In the genomic region with DNA sequence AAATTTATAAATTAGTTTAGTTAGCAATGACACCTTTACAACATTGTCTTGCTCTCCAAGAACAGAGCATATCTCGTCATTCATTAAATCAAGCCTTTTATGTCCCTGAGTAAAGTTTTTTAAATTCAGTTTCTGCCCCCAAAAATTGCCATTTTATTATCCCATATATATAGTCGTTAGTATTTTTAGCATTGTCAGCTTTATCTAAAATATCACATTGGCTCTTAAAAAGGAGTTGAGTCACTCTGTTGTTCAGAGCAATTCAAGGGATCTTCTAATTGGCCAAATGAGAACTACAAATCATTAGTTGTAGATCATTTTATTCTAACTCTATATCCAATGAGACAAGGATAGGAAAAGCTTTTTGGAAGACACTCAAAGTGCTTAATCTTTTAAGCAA, we compare ENCODE assay signal across 2 cellular contexts.
TF ChIP-seq lines count a peak whose summit lies in the region.

No MANE protein-coding gene starts in this region.

TF ChIP-seq in SK-N-SH treated with all-trans-retinoic acid at 6 μM for 48 hours, 23 proteins besides CTCF, POLR2A, EP300 and RAD21 (continued from another document):
- TF ChIP-seq ARNTL (CRISPR knock-in tag; IDR thresholded peaks at IDR 0.05; ENCODE audit: borderline replicate concordance, low read depth) (no peak), BACH2 (CRISPR knock-in tag; IDR thresholded peaks at IDR 0.05; ENCODE audit: borderline replicate concordance) (no peak), ZC3H10 (CRISPR knock-in tag; IDR thresholded peaks at IDR 0.05) (no peak), PPARA (CRISPR knock-in tag; IDR thresholded peaks at IDR 0.05; ENCODE audit: borderline replicate concordance) (no peak), ZNF8 (CRISPR knock-in tag; IDR thresholded peaks at IDR 0.05) (no peak), CSDC2 (CRISPR knock-in tag; IDR thresholded peaks at IDR 0.05) (no peak), ZNF565 (CRISPR knock-in tag; conservative IDR thresholded peaks at IDR 0.05; ENCODE audit: low read depth) (no peak), ZFP3 (CRISPR knock-in tag; IDR thresholded peaks at IDR 0.05) (no peak), OSR1 (CRISPR knock-in tag; IDR thresholded peaks at IDR 0.05) (no peak)
- TF ChIP-seq, protein P1, sequence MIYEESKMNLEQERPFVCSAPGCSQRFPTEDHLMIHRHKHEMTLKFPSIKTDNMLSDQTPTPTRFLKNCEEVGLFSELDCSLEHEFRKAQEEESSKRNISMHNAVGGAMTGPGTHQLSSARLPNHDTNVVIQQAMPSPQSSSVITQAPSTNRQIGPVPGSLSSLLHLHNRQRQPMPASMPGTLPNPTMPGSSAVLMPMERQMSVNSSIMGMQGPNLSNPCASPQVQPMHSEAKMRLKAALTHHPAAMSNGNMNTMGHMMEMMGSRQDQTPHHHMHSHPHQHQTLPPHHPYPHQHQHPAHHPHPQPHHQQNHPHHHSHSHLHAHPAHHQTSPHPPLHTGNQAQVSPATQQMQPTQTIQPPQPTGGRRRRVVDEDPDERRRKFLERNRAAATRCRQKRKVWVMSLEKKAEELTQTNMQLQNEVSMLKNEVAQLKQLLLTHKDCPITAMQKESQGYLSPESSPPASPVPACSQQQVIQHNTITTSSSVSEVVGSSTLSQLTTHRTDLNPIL (CRISPR knock-in tag; IDR thresholded peaks at IDR 0.05; ENCODE audit: low read depth) = no peak
- TF ChIP-seq, protein P2, sequence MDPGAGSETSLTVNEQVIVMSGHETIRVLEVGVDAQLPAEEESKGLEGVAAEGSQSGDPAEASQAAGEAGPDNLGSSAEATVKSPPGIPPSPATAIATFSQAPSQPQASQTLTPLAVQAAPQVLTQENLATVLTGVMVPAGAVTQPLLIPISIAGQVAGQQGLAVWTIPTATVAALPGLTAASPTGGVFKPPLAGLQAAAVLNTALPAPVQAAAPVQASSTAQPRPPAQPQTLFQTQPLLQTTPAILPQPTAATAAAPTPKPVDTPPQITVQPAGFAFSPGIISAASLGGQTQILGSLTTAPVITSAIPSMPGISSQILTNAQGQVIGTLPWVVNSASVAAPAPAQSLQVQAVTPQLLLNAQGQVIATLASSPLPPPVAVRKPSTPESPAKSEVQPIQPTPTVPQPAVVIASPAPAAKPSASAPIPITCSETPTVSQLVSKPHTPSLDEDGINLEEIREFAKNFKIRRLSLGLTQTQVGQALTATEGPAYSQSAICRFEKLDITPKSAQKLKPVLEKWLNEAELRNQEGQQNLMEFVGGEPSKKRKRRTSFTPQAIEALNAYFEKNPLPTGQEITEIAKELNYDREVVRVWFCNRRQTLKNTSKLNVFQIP (CRISPR knock-in tag; IDR thresholded peaks at IDR 0.05; ENCODE audit: borderline replicate concordance, low read depth) = no peak
- TF ChIP-seq, protein P3, sequence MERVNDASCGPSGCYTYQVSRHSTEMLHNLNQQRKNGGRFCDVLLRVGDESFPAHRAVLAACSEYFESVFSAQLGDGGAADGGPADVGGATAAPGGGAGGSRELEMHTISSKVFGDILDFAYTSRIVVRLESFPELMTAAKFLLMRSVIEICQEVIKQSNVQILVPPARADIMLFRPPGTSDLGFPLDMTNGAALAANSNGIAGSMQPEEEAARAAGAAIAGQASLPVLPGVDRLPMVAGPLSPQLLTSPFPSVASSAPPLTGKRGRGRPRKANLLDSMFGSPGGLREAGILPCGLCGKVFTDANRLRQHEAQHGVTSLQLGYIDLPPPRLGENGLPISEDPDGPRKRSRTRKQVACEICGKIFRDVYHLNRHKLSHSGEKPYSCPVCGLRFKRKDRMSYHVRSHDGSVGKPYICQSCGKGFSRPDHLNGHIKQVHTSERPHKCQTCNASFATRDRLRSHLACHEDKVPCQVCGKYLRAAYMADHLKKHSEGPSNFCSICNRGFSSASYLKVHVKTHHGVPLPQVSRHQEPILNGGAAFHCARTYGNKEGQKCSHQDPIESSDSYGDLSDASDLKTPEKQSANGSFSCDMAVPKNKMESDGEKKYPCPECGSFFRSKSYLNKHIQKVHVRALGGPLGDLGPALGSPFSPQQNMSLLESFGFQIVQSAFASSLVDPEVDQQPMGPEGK (CRISPR knock-in tag; IDR thresholded peaks at IDR 0.05; ENCODE audit: borderline replicate concordance) = no peak
- TF ChIP-seq, protein P4, sequence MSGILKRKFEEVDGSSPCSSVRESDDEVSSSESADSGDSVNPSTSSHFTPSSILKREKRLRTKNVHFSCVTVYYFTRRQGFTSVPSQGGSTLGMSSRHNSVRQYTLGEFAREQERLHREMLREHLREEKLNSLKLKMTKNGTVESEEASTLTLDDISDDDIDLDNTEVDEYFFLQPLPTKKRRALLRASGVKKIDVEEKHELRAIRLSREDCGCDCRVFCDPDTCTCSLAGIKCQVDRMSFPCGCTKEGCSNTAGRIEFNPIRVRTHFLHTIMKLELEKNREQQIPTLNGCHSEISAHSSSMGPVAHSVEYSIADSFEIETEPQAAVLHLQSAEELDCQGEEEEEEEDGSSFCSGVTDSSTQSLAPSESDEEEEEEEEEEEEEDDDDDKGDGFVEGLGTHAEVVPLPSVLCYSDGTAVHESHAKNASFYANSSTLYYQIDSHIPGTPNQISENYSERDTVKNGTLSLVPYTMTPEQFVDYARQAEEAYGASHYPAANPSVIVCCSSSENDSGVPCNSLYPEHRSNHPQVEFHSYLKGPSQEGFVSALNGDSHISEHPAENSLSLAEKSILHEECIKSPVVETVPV (CRISPR knock-in tag; IDR thresholded peaks at IDR 0.05) = no peak

TF ChIP-seq in K562, 482 proteins besides CTCF, POLR2A, EP300 and RAD21 (continued from another document):
- TF ChIP-seq, protein P5, sequence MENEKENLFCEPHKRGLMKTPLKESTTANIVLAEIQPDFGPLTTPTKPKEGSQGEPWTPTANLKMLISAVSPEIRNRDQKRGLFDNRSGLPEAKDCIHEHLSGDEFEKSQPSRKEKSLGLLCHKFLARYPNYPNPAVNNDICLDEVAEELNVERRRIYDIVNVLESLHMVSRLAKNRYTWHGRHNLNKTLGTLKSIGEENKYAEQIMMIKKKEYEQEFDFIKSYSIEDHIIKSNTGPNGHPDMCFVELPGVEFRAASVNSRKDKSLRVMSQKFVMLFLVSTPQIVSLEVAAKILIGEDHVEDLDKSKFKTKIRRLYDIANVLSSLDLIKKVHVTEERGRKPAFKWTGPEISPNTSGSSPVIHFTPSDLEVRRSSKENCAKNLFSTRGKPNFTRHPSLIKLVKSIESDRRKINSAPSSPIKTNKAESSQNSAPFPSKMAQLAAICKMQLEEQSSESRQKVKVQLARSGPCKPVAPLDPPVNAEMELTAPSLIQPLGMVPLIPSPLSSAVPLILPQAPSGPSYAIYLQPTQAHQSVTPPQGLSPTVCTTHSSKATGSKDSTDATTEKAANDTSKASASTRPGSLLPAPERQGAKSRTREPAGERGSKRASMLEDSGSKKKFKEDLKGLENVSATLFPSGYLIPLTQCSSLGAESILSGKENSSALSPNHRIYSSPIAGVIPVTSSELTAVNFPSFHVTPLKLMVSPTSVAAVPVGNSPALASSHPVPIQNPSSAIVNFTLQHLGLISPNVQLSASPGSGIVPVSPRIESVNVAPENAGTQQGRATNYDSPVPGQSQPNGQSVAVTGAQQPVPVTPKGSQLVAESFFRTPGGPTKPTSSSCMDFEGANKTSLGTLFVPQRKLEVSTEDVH (IDR thresholded peaks at IDR 0.05; ENCODE audit: low read depth, partially characterized antibody) = no peak
- TF ChIP-seq POLR2AphosphoS5 (IDR thresholded peaks at IDR 0.05; ENCODE audit: control insufficient read depth, insufficient read depth, low read depth, low read length) (no peak), TAF7 (tag; IDR thresholded peaks at IDR 0.05) (no peak), ZNF316 (IDR thresholded peaks at IDR 0.05) (peak; percentile 92)
